12 cellular contexts compared by ENCODE assay signal in the genomic region with DNA sequence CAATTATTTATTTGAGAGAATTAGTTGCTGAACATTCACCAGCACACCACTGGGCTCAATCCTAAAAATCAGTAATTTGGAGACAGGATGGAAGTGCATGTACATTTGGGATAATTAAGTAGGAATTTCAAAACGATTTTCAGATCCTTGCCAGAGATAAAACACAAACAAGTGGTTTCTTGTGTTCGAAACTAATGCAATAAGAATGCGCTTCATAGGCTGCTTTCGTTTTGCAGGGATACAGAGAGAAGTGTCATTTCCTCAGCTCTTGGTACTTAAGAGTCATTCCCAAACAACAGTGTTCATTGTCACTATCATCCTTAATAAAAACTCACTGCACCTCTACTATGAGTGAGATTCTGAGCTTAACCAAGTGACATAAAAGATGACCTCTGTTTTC. TPM values are rescaled to one million over a fixed set of nuclear protein-coding genes. Genes with fewer than 3 reads are reported as not detected.
DNase-seq lines count a peak whose midpoint lies in the region; ATAC-seq and TF ChIP-seq lines count a peak whose summit lies in the region.
"Had no signal": no experiment of that assay in that cellular context is flagged by ENCODE, and none has a peak within 500 bp of the region (broad histone marks: within the 10 kb centered on the region; RNA-seq: fewer than 3 reads in every experiment).

No MANE protein-coding gene starts in this region.

- H4K20me1 ChIP-seq in IMR-90 (ENCODE audit: insufficient read depth, low read length) (no peaks in the 10 kb centered on the region), neural progenitor cell (ENCODE audit: low read depth) (no peaks in the 10 kb centered on the region)

- H4K8ac ChIP-seq in IMR-90 (ENCODE audit: low read depth in 2 of 2, low read length in 2 of 2), result no peak overlapping the region

- H3K27ac ChIP-seq in AG04450 (ENCODE audit: low read depth, low read length) (no peak overlapping the region), IMR-90 (ENCODE audit: insufficient read depth, low read length) (no peak overlapping the region), brain microvascular endothelial cell (no peak overlapping the region), stomach (no peak overlapping the region), neural progenitor cell (no peak overlapping the region)
- H3K27ac ChIP-seq: tibial artery had no signal

- peaks cover 13% of the 10 kb centered on the region for H3K27me3 Mint-ChIP-seq in neural progenitor cell (ENCODE audit: insufficient read depth, low read depth)
- H3K27me3 Mint-ChIP-seq in stimulated activated memory B cell treated with anti-CD40 and anti-IgM and Interleukin-4, amounts not matched to agents 10 μg/mL and 1 μg/mL and 100 μg/mL, for 72 hours, result no peaks in the 10 kb centered on the region

- no peak overlapping the region for H3K27ac Mint-ChIP-seq in neural progenitor cell
- no peak overlapping the region for H3K27ac Mint-ChIP-seq in stimulated activated memory B cell treated with anti-CD40 and anti-IgM and Interleukin-4, amounts not matched to agents 10 μg/mL and 1 μg/mL and 100 μg/mL, for 72 hours
- H3K27ac Mint-ChIP-seq: CD8-positive, alpha-beta T cell; naive thymus-derived CD8-positive, alpha-beta T cell had no signal

- dilution Hi-C loops in IMR-90 (cut with HindIII; ENCODE audit: low sequenced_read_pairs, unreplicated experiment), result no loop called here

- H3K9me3 Mint-ChIP-seq in neural progenitor cell, result no peaks in the 10 kb centered on the region
- H3K9me3 Mint-ChIP-seq in stimulated activated memory B cell treated with anti-CD40 and anti-IgM and Interleukin-4, amounts not matched to agents 10 μg/mL and 1 μg/mL and 100 μg/mL, for 72 hours, result peaks cover 3% of the 10 kb centered on the region
- H3K9me3 Mint-ChIP-seq: CD8-positive, alpha-beta T cell; naive thymus-derived CD8-positive, alpha-beta T cell had no signal

- no peak overlapping the region for H2BK15ac ChIP-seq in IMR-90 (ENCODE audit: low read depth, low read length)

- TF ChIP-seq POLR2A in IMR-90 (IDR thresholded peaks at IDR 0.05; ENCODE audit: low read depth, low read length) (no peak), stomach (IDR thresholded peaks at IDR 0.05) (no peak)

- H3K9ac ChIP-seq in IMR-90 (ENCODE audit: low read depth, low read length) (no peak overlapping the region), neural progenitor cell (no peak overlapping the region)

- intact Hi-C loops in IMR-90 (cut with micrococcal nuclease) (no loop called here), stomach (cut with DNase I; ENCODE audit: low total_unique reads) (no loop called here)

- no peak overlapping the region for H2AK9ac ChIP-seq in IMR-90 (replicated peaks; ENCODE audit: low read depth, low read length, poor library complexity)

- H3K9me1 ChIP-seq in IMR-90 (ENCODE audit: insufficient read depth, low read length), result peaks cover 3% of the 10 kb centered on the region; the same call in 1 of the 2 replicates

- no peak overlapping the region for H4K91ac ChIP-seq in IMR-90 (ENCODE audit: insufficient read depth, low read depth, low read length)

- H4K5ac ChIP-seq in IMR-90 (ENCODE audit: low read depth, low read length), result no peak overlapping the region

- no peaks in the 10 kb centered on the region for H3K79me1 ChIP-seq in IMR-90 (ENCODE audit: low read depth in 1 of 2, low read length in 2 of 2)

- H2BK20ac ChIP-seq in IMR-90 (ENCODE audit: low read depth, low read length), result no peak overlapping the region

- H2AFZ ChIP-seq in IMR-90 (replicated peaks; ENCODE audit: low read length, poor library complexity) (no peak overlapping the region), neural progenitor cell (replicated peaks) (no peak overlapping the region)

- no peak for TF ChIP-seq CTCF in AG04450 (IDR thresholded peaks at IDR 0.05; ENCODE audit: low read depth, low read length)
- TF ChIP-seq CTCF in IMR-90 (conservative IDR thresholded peaks at IDR 0.05; ENCODE audit: low read depth, low read length), result no peak
- TF ChIP-seq CTCF in brain microvascular endothelial cell (IDR thresholded peaks at IDR 0.05; ENCODE audit: low read depth, low read length, missing control alignments), result no peak
- TF ChIP-seq CTCF in stomach (IDR thresholded peaks at IDR 0.05), result no peak
- TF ChIP-seq CTCF in neural progenitor cell (IDR thresholded peaks at IDR 0.05), result no peak

- H3K23ac ChIP-seq in IMR-90 (ENCODE audit: low read depth, low read length), result no peak overlapping the region

- no peak for TF ChIP-seq EP300 in stomach (IDR thresholded peaks at IDR 0.05)

- no peak overlapping the region for H3K56ac ChIP-seq in IMR-90 (ENCODE audit: extremely low read depth, insufficient read depth, low read length)

- H3K18ac ChIP-seq in IMR-90 (ENCODE audit: low read depth, low read length), result no peak overlapping the region

- ATAC-seq in IMR-90 (ENCODE audit: low read depth), result peak; percentile 82
- no peak for ATAC-seq in stimulated activated memory B cell treated with anti-CD40 and anti-IgM and Interleukin-4, amounts not matched to agents 10 μg/mL and 1 μg/mL and 100 μg/mL, for 72 hours
- ATAC-seq: CD8-positive, alpha-beta T cell; naive thymus-derived CD8-positive, alpha-beta T cell had no signal

- H3K4me1 ChIP-seq in IMR-90 (ENCODE audit: control insufficient read depth, insufficient read depth, low read length) (peaks cover 4% of the 10 kb centered on the region), stomach (peaks cover 0 to 16% (median 4%) of the 10 kb centered on the region in 4 donors), neural progenitor cell (peaks cover 6% of the 10 kb centered on the region)
- H3K4me1 ChIP-seq: tibial artery had no signal

- CTCF ChIA-PET in AG04450 (lab: Charles Lee), result interaction anchor here (1.9 kb wide), 1 partner anchor 42 kb away, joined by 7 read pairs; no protein-coding TSS in a partner anchor
- CTCF ChIA-PET in IMR-90 (lab: Yijun Ruan, JAX), result interaction anchor here (1.2 to 1.4 kb wide), 2 partner anchors 10 to 74 kb away, joined by 3 to 4 read pairs; no protein-coding TSS in a partner anchor

- H3K27me3 ChIP-seq in AG04450 (ENCODE audit: control insufficient read depth, insufficient read depth, low read length), result no peaks in the 10 kb centered on the region
- H3K27me3 ChIP-seq in IMR-90 (ENCODE audit: control insufficient read depth, insufficient read depth, low read length), result no peaks in the 10 kb centered on the region; the same call in 1 of the 2 replicates
- no peaks in the 10 kb centered on the region for H3K27me3 ChIP-seq in brain microvascular endothelial cell (replicated peaks)
- H3K27me3 ChIP-seq in stomach, result no peaks in the 10 kb centered on the region
- H3K27me3 ChIP-seq in neural progenitor cell, result no peaks in the 10 kb centered on the region

- DNase-seq in AG04450 (ENCODE audit: low read depth, low spot score) (peak; percentile 29), IMR-90 (peak; percentile 85), brain microvascular endothelial cell (peak; percentile 68), kidney tubule cell (ENCODE audit: low spot score) (peak; percentile 70), stomach (no peak), NOMO-1 treated with DMSO at 0.1 percent for 48 hours (lab: John Stamatoyannopoulos, UW; ENCODE audit: unreplicated experiment) (no peak), neural progenitor cell (ENCODE audit: low spot score) (no peak)
- DNase-seq: CD8-positive, alpha-beta T cell; naive thymus-derived CD8-positive, alpha-beta T cell; NCI-H187 treated with DMSO at 0.1 percent for 48 hours; tibial artery had no signal

- H3K4ac ChIP-seq in IMR-90 (ENCODE audit: low read depth, low read length), result no peak overlapping the region

- H3F3A ChIP-seq in neural progenitor cell (ENCODE audit: low read depth), result no peaks in the 10 kb centered on the region

- H2BK120ac ChIP-seq in IMR-90 (ENCODE audit: low read depth, low read length), result no peak overlapping the region

- H3K4me3 Mint-ChIP-seq in neural progenitor cell, result no peak overlapping the region
- H3K4me3 Mint-ChIP-seq in stimulated activated memory B cell treated with anti-CD40 and anti-IgM and Interleukin-4, amounts not matched to agents 10 μg/mL and 1 μg/mL and 100 μg/mL, for 72 hours, result no peak overlapping the region
- H3K4me3 Mint-ChIP-seq: CD8-positive, alpha-beta T cell; naive thymus-derived CD8-positive, alpha-beta T cell had no signal

- no peaks in the 10 kb centered on the region for H3K9me3 ChIP-seq in AG04450 (ENCODE audit: control insufficient read depth, insufficient read depth, low read length)
- no peaks in the 10 kb centered on the region for H3K9me3 ChIP-seq in IMR-90 (ENCODE audit: control insufficient read depth, insufficient read depth, low read length)
- H3K9me3 ChIP-seq in stomach, result no peaks in the 10 kb centered on the region
- H3K9me3 ChIP-seq in neural progenitor cell (ENCODE audit: low read depth), result no peaks in the 10 kb centered on the region
- H3K9me3 ChIP-seq: tibial artery had no signal

- no peaks in the 10 kb centered on the region for H3K79me2 ChIP-seq in neural progenitor cell (ENCODE audit: low read depth)

- H3K4me3 ChIP-seq in AG04450 (ENCODE audit: low read depth, low read length), result no peak overlapping the region
- H3K4me3 ChIP-seq in IMR-90 (ENCODE audit: insufficient read depth, low read depth, low read length), result no peak overlapping the region
- no peak overlapping the region for H3K4me3 ChIP-seq in brain microvascular endothelial cell (ENCODE audit: low read depth, low read length)
- H3K4me3 ChIP-seq in stomach, result no peak overlapping the region
- no peak overlapping the region for H3K4me3 ChIP-seq in neural progenitor cell
- H3K4me3 ChIP-seq: tibial artery had no signal

- H3K36me3 ChIP-seq in IMR-90 (ENCODE audit: control insufficient read depth, insufficient read depth, low read length) (no peaks in the 10 kb centered on the region), brain microvascular endothelial cell (replicated peaks) (no peaks in the 10 kb centered on the region), stomach (no peaks in the 10 kb centered on the region), neural progenitor cell (no peaks in the 10 kb centered on the region)
- H3K36me3 ChIP-seq: tibial artery had no signal

- no peak for TF ChIP-seq RAD21 in IMR-90 (IDR thresholded peaks at IDR 0.05; ENCODE audit: low read length)

- H2AK5ac ChIP-seq in IMR-90 (ENCODE audit: low read depth, low read length), result no peak overlapping the region

- no peak overlapping the region for H3K14ac ChIP-seq in IMR-90 (replicated peaks; ENCODE audit: low read depth, low read length)

- POLR2A ChIA-PET in AG04450 (lab: Yijun Ruan, JAX) (interaction anchor here (0.6 kb wide), 1 partner anchor 101 kb away, joined by 9 read pairs; no protein-coding TSS in a partner anchor), IMR-90 (lab: Charles Lee; ENCODE audit: unreplicated experiment) (no interaction called here)

- no peaks in the 10 kb centered on the region for H3K36me3 Mint-ChIP-seq in neural progenitor cell
- H3K36me3 Mint-ChIP-seq in stimulated activated memory B cell treated with anti-CD40 and anti-IgM and Interleukin-4, amounts not matched to agents 10 μg/mL and 1 μg/mL and 100 μg/mL, for 72 hours, result no peaks in the 10 kb centered on the region
- H3K36me3 Mint-ChIP-seq: CD8-positive, alpha-beta T cell; naive thymus-derived CD8-positive, alpha-beta T cell had no signal

- no peak overlapping the region for H2BK5ac ChIP-seq in IMR-90 (ENCODE audit: low read depth, low read length, poor library complexity, severe bottlenecking)

- WGBS in IMR-90 (ENCODE audit: extremely low coverage in 2 of 2, insufficient read length in 1 of 2), 2 experiments, result 0% methylated on average over 1 of the region's 4 CpGs; no CpG with 5 or more reads in 1 of the 2 experiments
- 51 to 61% (median 59%) methylated on average over 4 of the region's 4 CpGs for WGBS in stomach, 5 donors

- peak overlapping the region; percentile 64 for H3K4me2 ChIP-seq in IMR-90 (ENCODE audit: low read depth, low read length)
- H3K4me2 ChIP-seq in neural progenitor cell, result no peak overlapping the region

- BruUV-seq in IMR-90 (replicated peaks; lab: Mats Ljungman, UMichigan), result no TSS peak

- in situ Hi-C loops in IMR-90 (cut with MboI; ENCODE audit: low sequenced_read_pairs), result no loop called here
- in situ Hi-C loops in brain microvascular endothelial cell (cut with HindIII; ENCODE audit: low pct_ligation_motif_present, low sequenced_read_pairs), result no loop called here

- peaks cover 10% of the 10 kb centered on the region for H3K4me1 Mint-ChIP-seq in neural progenitor cell
- H3K4me1 Mint-ChIP-seq in stimulated activated memory B cell treated with anti-CD40 and anti-IgM and Interleukin-4, amounts not matched to agents 10 μg/mL and 1 μg/mL and 100 μg/mL, for 72 hours, result peaks cover 6% of the 10 kb centered on the region

RNA-seq across cellular contexts. Expression of a gene that starts 20.6 kb away (rescaled TPM):
- polyA plus RNA-seq in AG04450 (2011; rRNA removed), result 18.3 and 20.9 TPM in 2 replicates
- polyA minus RNA-seq in AG04450 (2011; rRNA and poly(A)+ RNA removed), result 40.9 and 54.9 TPM in 2 replicates
- 34.7 and 36.7 TPM in 2 replicates for total RNA-seq in IMR-90 (2012; rRNA removed)
- polyA plus RNA-seq in IMR-90 (2012; rRNA removed), result 6.4 and 8.4 TPM in 2 replicates
- 1.7 and 3.6 TPM in 2 replicates for polyA plus RNA-seq in IMR-90 (2012; cell fraction: cytosol; rRNA removed)
- polyA plus RNA-seq in IMR-90 (2012; cell fraction: nucleus; rRNA removed; ENCODE audit: low replicate concordance), result 4.9 and 29.1 TPM in 2 replicates
- total RNA-seq in stomach, result 100 to 1,000 TPM in 1 of 5 donors, 10 to 100 TPM in 4; 15.9 to 114 (median 40.6) TPM
- 1 to 10 TPM; 5.5 to 7.1 (median 6.0) TPM for polyA plus RNA-seq in stomach
- total RNA-seq in neural progenitor cell (ENCODE audit: low replicate concordance), result 35.2 and 50.5 TPM in 2 replicates

Comparison
In these comparisons a context has a peak if more than half of its experiments do, and no peak if none do; other contexts are left out.
1. DNase-seq: peak in AG04450 (single experiment), IMR-90 (single experiment), brain microvascular endothelial cell (single experiment) and kidney tubule cell (single experiment); none in stomach (single experiment), NOMO-1 treated with DMSO at 0.1 percent for 48 hours (single experiment) and neural progenitor cell (single experiment).